12 cellular contexts compared by ENCODE assay signal in genomic region chr7:30470163-30470770, GRCh38. TPM values are rescaled to one million over a fixed set of nuclear protein-coding genes. Genes with fewer than 3 reads are reported as not detected.
A peak's percentile ranks its signal among the peaks of the same experiment; 100 is the strongest.
DNase-seq lines count a peak whose midpoint lies in the region; ATAC-seq and TF ChIP-seq lines count a peak whose summit lies in the region.
"Had no signal": no experiment of that assay in that cellular context is flagged by ENCODE, and none has a peak within 500 bp of the region (broad histone marks: within the 10 kb centered on the region; RNA-seq: fewer than 3 reads in every experiment).

No MANE protein-coding gene starts in this region.

- no peak overlapping the region for H2BK5ac ChIP-seq in mesenchymal stem cell (ENCODE audit: low read depth, low read length, poor library complexity, severe bottlenecking)

- peaks cover 0 to 3% of the 10 kb centered on the region in 2 experiments for H3K36me3 ChIP-seq in mesenchymal stem cell (ENCODE audit: control insufficient read depth in 1 of 2, insufficient read depth in 2 of 2, low read depth in 1 of 2, low read length in 2 of 2)
- H3K36me3 ChIP-seq in upper lobe of right lung, result no peaks in the 10 kb centered on the region

- H3K4me1 Mint-ChIP-seq in activated CD8-positive, alpha-beta T cell treated with anti-CD3 and anti-CD28 coated beads, Interleukin-2, amount 10 ng/mL, durations not matched to agents 7 days and 5 days (ENCODE audit: low read depth), result peaks cover 89% of the 10 kb centered on the region
- peaks cover 77% of the 10 kb centered on the region for H3K4me1 Mint-ChIP-seq in activated CD8-positive, alpha-beta T cell treated with anti-CD3 and anti-CD28 coated beads for 36 hours (ENCODE audit: low read depth)
- H3K4me1 Mint-ChIP-seq in dendritic cell treated with granulocyte-macrophage colony-stimulating factor and Interleukin-4, amounts not matched to agents 40 ng/mL and 50 ng/mL, for 4 days (ENCODE audit: low read depth), result peaks cover 100% of the 10 kb centered on the region

- H4K91ac ChIP-seq in mesenchymal stem cell (ENCODE audit: low read length), result peak overlapping the region; percentile 54

- H3K79me1 ChIP-seq in mesenchymal stem cell (replicated peaks; ENCODE audit: low read length, poor library complexity, severe bottlenecking), result peaks cover 41% of the 10 kb centered on the region

- no peak overlapping the region for H2BK12ac ChIP-seq in mesenchymal stem cell (ENCODE audit: low read length in 2 of 2)

- H3K4me2 ChIP-seq in mesenchymal stem cell (ENCODE audit: low read length, poor library complexity, severe bottlenecking), result no peak overlapping the region

- POLR2A ChIA-PET in activated CD8-positive, alpha-beta T cell treated with anti-CD3 and anti-CD28 coated beads, Interleukin-2, amount 10 ng/mL, durations not matched to agents 7 days and 5 days (lab: Charles Lee), result no interaction called here
- POLR2A ChIA-PET in activated CD8-positive, alpha-beta T cell treated with anti-CD3 and anti-CD28 coated beads for 36 hours (lab: Charles Lee), result no interaction called here

- H3K9me3 Mint-ChIP-seq in activated CD8-positive, alpha-beta T cell treated with anti-CD3 and anti-CD28 coated beads, Interleukin-2, amount 10 ng/mL, durations not matched to agents 7 days and 5 days (ENCODE audit: insufficient read depth), result no peaks in the 10 kb centered on the region
- no peaks in the 10 kb centered on the region for H3K9me3 Mint-ChIP-seq in activated CD8-positive, alpha-beta T cell treated with anti-CD3 and anti-CD28 coated beads for 36 hours
- no peaks in the 10 kb centered on the region for H3K9me3 Mint-ChIP-seq in dendritic cell treated with granulocyte-macrophage colony-stimulating factor and Interleukin-4, amounts not matched to agents 40 ng/mL and 50 ng/mL, for 4 days
- H3K9me3 Mint-ChIP-seq: central memory CD8-positive, alpha-beta T cell had no signal

- H3K27me3 ChIP-seq in mesenchymal stem cell (ENCODE audit: control insufficient read depth in 1 of 2, insufficient read depth in 1 of 2, low read length in 2 of 2), result no peaks in the 10 kb centered on the region
- no peaks in the 10 kb centered on the region for H3K27me3 ChIP-seq in upper lobe of right lung

- H3K4me3 Mint-ChIP-seq in activated CD8-positive, alpha-beta T cell treated with anti-CD3 and anti-CD28 coated beads, Interleukin-2, amount 10 ng/mL, durations not matched to agents 7 days and 5 days, result no peak overlapping the region
- H3K4me3 Mint-ChIP-seq in activated CD8-positive, alpha-beta T cell treated with anti-CD3 and anti-CD28 coated beads for 36 hours, result no peak overlapping the region
- H3K4me3 Mint-ChIP-seq in dendritic cell treated with granulocyte-macrophage colony-stimulating factor and Interleukin-4, amounts not matched to agents 40 ng/mL and 50 ng/mL, for 4 days, result no peak overlapping the region
- H3K4me3 Mint-ChIP-seq: central memory CD8-positive, alpha-beta T cell had no signal

- 37% methylated on average over 14 of the region's 14 CpGs for WGBS in mesenchymal stem cell

- ATAC-seq in activated CD8-positive, alpha-beta T cell treated with anti-CD3 and anti-CD28 coated beads, Interleukin-2, amount 10 ng/mL, durations not matched to agents 7 days and 5 days, result no peak
- ATAC-seq in activated CD8-positive, alpha-beta T cell treated with anti-CD3 and anti-CD28 coated beads for 36 hours, result no peak
- ATAC-seq in upper lobe of right lung (peak; percentile 7), HG03097 (IDR thresholded peaks at IDR 0.05; ENCODE audit: low FRiP score, unreplicated experiment) (no peak), HG02884 (IDR thresholded peaks at IDR 0.05; ENCODE audit: unreplicated experiment) (no peak)

- H3K9me3 ChIP-seq in mesenchymal stem cell (ENCODE audit: control insufficient read depth, low read length) (no peaks in the 10 kb centered on the region), upper lobe of right lung (no peaks in the 10 kb centered on the region)

- no peak for DNase-seq in activated CD8-positive, alpha-beta T cell treated with anti-CD3 and anti-CD28 coated beads, Interleukin-2, amount 10 ng/mL, durations not matched to agents 7 days and 5 days
- DNase-seq in activated CD8-positive, alpha-beta T cell treated with anti-CD3 and anti-CD28 coated beads for 36 hours, result no peak
- DNase-seq in mesenchymal stem cell, result peak; percentile 64
- DNase-seq in upper lobe of right lung, result no peak
- DNase-seq in hepatic stellate cell (ENCODE audit: low spot score), result no peak
- DNase-seq: SIG-M5; stimulated activated CD4-positive, alpha-beta T cell treated with anti-CD3 and anti-CD28 coated beads, Interleukin-15, amount 100 ng/mL, for 24 hours had no signal

- no peak for TF ChIP-seq CTCF in activated CD8-positive, alpha-beta T cell treated with anti-CD3 and anti-CD28 coated beads for 36 hours (IDR thresholded peaks at IDR 0.05)
- TF ChIP-seq CTCF in upper lobe of right lung (IDR thresholded peaks at IDR 0.05), result no peak

- H2AK5ac ChIP-seq in mesenchymal stem cell (ENCODE audit: low read length, severe bottlenecking), result peak overlapping the region; percentile 88

- H3K4ac ChIP-seq in mesenchymal stem cell (ENCODE audit: low read depth in 1 of 2, low read length in 2 of 2), result no peak overlapping the region

- no peak overlapping the region for H3K14ac ChIP-seq in mesenchymal stem cell (ENCODE audit: low read length in 2 of 2)

- peaks cover 56% of the 10 kb centered on the region for H3K36me3 Mint-ChIP-seq in activated CD8-positive, alpha-beta T cell treated with anti-CD3 and anti-CD28 coated beads, Interleukin-2, amount 10 ng/mL, durations not matched to agents 7 days and 5 days (ENCODE audit: low read depth)
- peaks cover 9% of the 10 kb centered on the region for H3K36me3 Mint-ChIP-seq in activated CD8-positive, alpha-beta T cell treated with anti-CD3 and anti-CD28 coated beads for 36 hours (ENCODE audit: low read depth)
- H3K36me3 Mint-ChIP-seq in dendritic cell treated with granulocyte-macrophage colony-stimulating factor and Interleukin-4, amounts not matched to agents 40 ng/mL and 50 ng/mL, for 4 days (ENCODE audit: low read depth), result peaks cover 82% of the 10 kb centered on the region

- peak overlapping the region; percentile 30 for H3K27ac Mint-ChIP-seq in activated CD8-positive, alpha-beta T cell treated with anti-CD3 and anti-CD28 coated beads, Interleukin-2, amount 10 ng/mL, durations not matched to agents 7 days and 5 days
- H3K27ac Mint-ChIP-seq in activated CD8-positive, alpha-beta T cell treated with anti-CD3 and anti-CD28 coated beads for 36 hours, result no peak overlapping the region
- H3K27ac Mint-ChIP-seq in dendritic cell treated with granulocyte-macrophage colony-stimulating factor and Interleukin-4, amounts not matched to agents 40 ng/mL and 50 ng/mL, for 4 days, result peak overlapping the region; percentile 79

- H3K4me1 ChIP-seq in mesenchymal stem cell (ENCODE audit: control insufficient read depth, insufficient read depth, low read depth, low read length), result peaks cover 12% of the 10 kb centered on the region
- peaks cover 98% of the 10 kb centered on the region for H3K4me1 ChIP-seq in upper lobe of right lung

- H3K27me3 Mint-ChIP-seq in activated CD8-positive, alpha-beta T cell treated with anti-CD3 and anti-CD28 coated beads, Interleukin-2, amount 10 ng/mL, durations not matched to agents 7 days and 5 days (ENCODE audit: low read depth), result no peaks in the 10 kb centered on the region
- H3K27me3 Mint-ChIP-seq in activated CD8-positive, alpha-beta T cell treated with anti-CD3 and anti-CD28 coated beads for 36 hours, result no peaks in the 10 kb centered on the region
- no peaks in the 10 kb centered on the region for H3K27me3 Mint-ChIP-seq in dendritic cell treated with granulocyte-macrophage colony-stimulating factor and Interleukin-4, amounts not matched to agents 40 ng/mL and 50 ng/mL, for 4 days
- H3K27me3 Mint-ChIP-seq: central memory CD8-positive, alpha-beta T cell had no signal

- intact Hi-C loops in activated CD8-positive, alpha-beta T cell treated with anti-CD3 and anti-CD28 coated beads for 36 hours (cut with micrococcal nuclease), result loop anchor here (10.0 kb wide), 1 partner anchor 185 kb away; the partner anchor contains the start of gene ZNRF2
- intact Hi-C loops in dendritic cell treated with granulocyte-macrophage colony-stimulating factor and Interleukin-4, amounts not matched to agents 40 ng/mL and 50 ng/mL, for 4 days (cut with micrococcal nuclease), result no loop called here
- intact Hi-C loops in upper lobe of right lung (cut with DNase I), result no loop called here

- H3K9ac ChIP-seq in mesenchymal stem cell (ENCODE audit: low read length), result peak overlapping the region; percentile 83

- H3K4me3 ChIP-seq in mesenchymal stem cell (ENCODE audit: insufficient read depth in 1 of 2, low read depth in 1 of 2, low read length in 2 of 2), result peak overlapping the region in 1 of 2 experiments; percentile 60
- peak overlapping the region; percentile 2 for H3K4me3 ChIP-seq in upper lobe of right lung

- no peak overlapping the region for H3K27ac ChIP-seq in mesenchymal stem cell (ENCODE audit: low read length, poor library complexity, severe bottlenecking)
- H3K27ac ChIP-seq in upper lobe of right lung, result peak overlapping the region; percentile 79
- H3K27ac ChIP-seq: HL-60 had no signal

- peak overlapping the region in 1 of 2 experiments; percentile 27 for H3K23ac ChIP-seq in mesenchymal stem cell (ENCODE audit: low read length in 2 of 2)

- H3K18ac ChIP-seq in mesenchymal stem cell (ENCODE audit: low read depth in 1 of 2, low read length in 2 of 2), result peak overlapping the region in 1 of 2 experiments; percentile 31

- CTCF ChIA-PET in activated CD8-positive, alpha-beta T cell treated with anti-CD3 and anti-CD28 coated beads, Interleukin-2, amount 10 ng/mL, durations not matched to agents 7 days and 5 days (lab: Charles Lee), result interaction anchor here (1.1 kb wide), 1 partner anchor 12 kb away, joined by 3 read pairs; no protein-coding TSS in a partner anchor
- CTCF ChIA-PET in activated CD8-positive, alpha-beta T cell treated with anti-CD3 and anti-CD28 coated beads for 36 hours (lab: Charles Lee), result interaction anchor here (0.5 to 1.6 kb wide), 3 partner anchors 16 to 1430 kb away, joined by 3 read pairs; no protein-coding TSS in a partner anchor

- no peak overlapping the region for H4K8ac ChIP-seq in mesenchymal stem cell (ENCODE audit: low read length)

- no peak overlapping the region for H2BK120ac ChIP-seq in mesenchymal stem cell (ENCODE audit: low read depth, low read length)

- peak overlapping the region; percentile 13 for H2BK15ac ChIP-seq in mesenchymal stem cell (ENCODE audit: low read depth, poor library complexity, severe bottlenecking)

- H2AFZ ChIP-seq in mesenchymal stem cell (ENCODE audit: low read depth, low read length), result no peak overlapping the region

RNA-seq across cellular contexts. Expression of gene NOD1, which starts 8.3 kb away (rescaled TPM):
- total RNA-seq in activated CD8-positive, alpha-beta T cell treated with anti-CD3 and anti-CD28 coated beads, Interleukin-2, amount 10 ng/mL, durations not matched to agents 7 days and 5 days, result 10 to 100 TPM; 22.3 to 25.2 TPM
- 10 to 100 TPM; 11.5 to 12.5 TPM for total RNA-seq in activated CD8-positive, alpha-beta T cell treated with anti-CD3 and anti-CD28 coated beads for 36 hours
- 1.1 TPM for polyA plus RNA-seq in mesenchymal stem cell (2013, experiment 1 of 2)
- 1.1 TPM for polyA plus RNA-seq in mesenchymal stem cell (2013, experiment 2 of 2)
- 43.5 TPM for total RNA-seq in upper lobe of right lung

RNA-seq across cellular contexts. Expression of gene GGCT, which starts 34.4 kb away (rescaled TPM):
- 10 to 100 TPM; 49.7 to 50.2 TPM for total RNA-seq in activated CD8-positive, alpha-beta T cell treated with anti-CD3 and anti-CD28 coated beads, Interleukin-2, amount 10 ng/mL, durations not matched to agents 7 days and 5 days
- total RNA-seq in activated CD8-positive, alpha-beta T cell treated with anti-CD3 and anti-CD28 coated beads for 36 hours, result 10 to 100 TPM; 78.6 to 78.7 TPM
- polyA plus RNA-seq in mesenchymal stem cell (2013, experiment 1 of 2), result 15.7 TPM
- 15.0 TPM for polyA plus RNA-seq in mesenchymal stem cell (2013, experiment 2 of 2)
- total RNA-seq in upper lobe of right lung, result 25.6 TPM
